In the genomic region with DNA sequence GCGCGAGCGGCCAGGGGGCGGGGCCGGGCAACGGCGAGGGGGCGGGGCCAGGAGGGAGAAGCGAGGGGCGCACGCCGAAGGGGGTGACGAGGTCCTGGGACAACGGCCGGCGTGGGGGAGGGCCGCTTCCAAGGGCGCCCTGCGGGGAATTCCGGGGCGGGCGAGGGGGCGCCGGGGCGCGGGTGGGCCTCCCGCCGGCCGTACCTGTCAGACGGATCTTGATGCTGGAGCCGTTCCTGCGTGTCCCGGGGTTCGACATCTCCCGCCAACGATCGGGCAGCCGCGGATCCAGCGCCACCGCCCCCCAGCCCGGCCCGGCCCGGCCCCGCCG, we compare ENCODE assay signal across 8 cellular contexts. TPM values are rescaled to one million over a fixed set of nuclear protein-coding genes. Genes with fewer than 3 reads are reported as not detected.
DNase-seq lines count a peak whose midpoint lies in the region; ATAC-seq and TF ChIP-seq lines count a peak whose summit lies in the region.

No MANE protein-coding gene starts in this region.

- H3K36me3 Mint-ChIP-seq in activated T-cell treated with anti-CD3 and anti-CD28 coated beads, Interleukin-2, amount 50 U/mL, for 24 hours (ENCODE audit: low read depth) = peaks cover 12% of the 10 kb centered on the region

- WGBS in adrenal gland, 4 donors = 1 to 2% methylated on average over 29 to 45 of the region's 46 CpGs; no CpG with 5 or more reads in 2 of the 4 donors
- WGBS in lung, 2 donors = 1% methylated on average over 14 to 46 of the region's 46 CpGs

- peaks cover 45% of the 10 kb centered on the region for H3K4me1 Mint-ChIP-seq in activated T-cell treated with anti-CD3 and anti-CD28 coated beads, Interleukin-2, amount 50 U/mL, for 24 hours (ENCODE audit: low read depth)

- peaks cover 20 to 40% of the 10 kb centered on the region in 2 donors for H3K4me1 ChIP-seq in adrenal gland (replicated peaks in 1 of 2)
- H3K4me1 ChIP-seq in lung (ENCODE audit: control insufficient read depth in 2 of 2, insufficient read depth in 2 of 2, low read length in 2 of 2) = peaks cover 3 to 8% of the 10 kb centered on the region in 2 donors

- peak overlapping the region; percentile 81 for H3K27ac Mint-ChIP-seq in activated T-cell treated with anti-CD3 and anti-CD28 coated beads, Interleukin-2, amount 50 U/mL, for 24 hours

- TF ChIP-seq POLR2A in adrenal gland (IDR thresholded peaks at IDR 0.05) = no peak

- H3K4me3 Mint-ChIP-seq in activated T-cell treated with anti-CD3 and anti-CD28 coated beads, Interleukin-2, amount 50 U/mL, for 24 hours = peak overlapping the region; percentile 74

- H3K4me3 ChIP-seq in adrenal gland (peak overlapping the region in 3 of 4 donors; percentile 54 to 98 (median 96)), lung (peak overlapping the region; percentile 77)

- H3K9me3 Mint-ChIP-seq in activated T-cell treated with anti-CD3 and anti-CD28 coated beads, Interleukin-2, amount 50 U/mL, for 24 hours = no peaks in the 10 kb centered on the region

- H3K27ac ChIP-seq in adrenal gland (peak overlapping the region; percentile 73 to 100 (median 96)), lung (ENCODE audit: low read depth in 1 of 2, low read length in 1 of 2) (peak overlapping the region; percentile 91 to 94)

- ATAC-seq in HG03064 (IDR thresholded peaks at IDR 0.05; ENCODE audit: low read depth, unreplicated experiment) = peak; percentile 30
- ATAC-seq in lung (ENCODE audit: insufficient read depth, low FRiP score) = no peak

- no peaks in the 10 kb centered on the region for H3K27me3 ChIP-seq in adrenal gland
- H3K27me3 ChIP-seq in lung (ENCODE audit: control insufficient read depth, insufficient read depth) = no peaks in the 10 kb centered on the region

- H3K9me3 ChIP-seq in adrenal gland (replicated peaks in 1 of 3) (no peaks in the 10 kb centered on the region), lung (ENCODE audit: control insufficient read depth in 2 of 2, insufficient read depth in 1 of 2, low read length in 1 of 2) (no peaks in the 10 kb centered on the region)

- DNase-seq in activated T-cell treated with anti-CD3 and anti-CD28 coated beads, Interleukin-2, amount 50 U/mL, for 24 hours = no peak
- no peak for DNase-seq in activated T-cell treated with anti-CD3 and anti-CD28 coated beads, Interleukin-2, amount 50 U/mL, for 1 hour
- DNase-seq in adrenal gland = no peak
- no peak for DNase-seq in lung (ENCODE audit: low spot score)
- DNase-seq in COLO668 (lab: John Stamatoyannopoulos, UW; ENCODE audit: unreplicated experiment) = no peak
- DNase-seq in NK-92 treated with Interleukin-12 subunit alpha and Interleukin-12 subunit beta, amount 100 ng/mL, for 24 hours (lab: John Stamatoyannopoulos, UW) = no peak
- no peak for DNase-seq in stimulated activated CD4-positive, alpha-beta T cell treated with anti-CD3 and anti-CD28 coated beads, Interleukin-4, amount 100 ng/mL, for 24 hours

- intact Hi-C loops in adrenal gland (cut with DNase I) = loop anchor here (5.0 to 10.0 kb wide), 3 partner anchors 99 to 181 kb away; a partner anchor contains a TSS

- no peaks in the 10 kb centered on the region for H3K36me3 ChIP-seq in adrenal gland (replicated peaks in 1 of 2)
- H3K36me3 ChIP-seq in lung (ENCODE audit: control insufficient read depth in 2 of 2, insufficient read depth in 2 of 2, low read length in 2 of 2) = no peaks in the 10 kb centered on the region

- peaks cover 5% of the 10 kb centered on the region for H3K27me3 Mint-ChIP-seq in activated T-cell treated with anti-CD3 and anti-CD28 coated beads, Interleukin-2, amount 50 U/mL, for 24 hours

- no peak for TF ChIP-seq CTCF in adrenal gland (IDR thresholded peaks at IDR 0.05)
- TF ChIP-seq CTCF in lung (IDR thresholded peaks at IDR 0.05; ENCODE audit: control extremely low read depth, extremely low read depth) = no peak

RNA-seq across cellular contexts. Expression of a gene that starts 0.4 kb away (rescaled TPM):
- total RNA-seq in adrenal gland (10 to 100 TPM; 16.7 to 40.3 (median 23.0) TPM), lung (10 to 100 TPM; 30.6 to 36.4 TPM)
- polyA plus RNA-seq in adrenal gland (10 to 100 TPM in 2 of 3 donors, 1 to 10 TPM in 1; 8.9 to 16.7 (median 14.8) TPM), lung (10 to 100 TPM in 1 of 2 donors, 1 to 10 TPM in 1; 9.0 to 12.4 TPM)
